In genomic region chr2:197674546-197674945, GRCh38 we compare ENCODE assay signal across 10 cellular contexts. TPM values are rescaled to one million over a fixed set of nuclear protein-coding genes. Genes with fewer than 3 reads are reported as not detected.
A peak's percentile ranks its signal among the peaks of the same experiment; 100 is the strongest.
DNase-seq lines count a peak whose midpoint lies in the region; ATAC-seq and TF ChIP-seq lines count a peak whose summit lies in the region.
"Had no signal": no experiment of that assay in that cellular context is flagged by ENCODE, and none has a peak within 500 bp of the region (broad histone marks: within the 10 kb centered on the region; RNA-seq: fewer than 3 reads in every experiment).

No MANE protein-coding gene starts in this region.

- intact Hi-C loops in lower lobe of right lung (cut with DNase I): no loop called here

- H3K27me3 ChIP-seq in lower lobe of right lung (ENCODE audit: low read depth): no peaks in the 10 kb centered on the region
- H3K27me3 ChIP-seq: body of pancreas had no signal

- H3K4me3 ChIP-seq in lower lobe of right lung: peak overlapping the region; percentile 43
- H3K4me3 ChIP-seq: body of pancreas had no signal

- peak overlapping the region; percentile 91 for H3K4me3 Mint-ChIP-seq in endothelial cell (ENCODE audit: unreplicated experiment)

- DNase-seq in LHCN-M2 (ENCODE audit: low read depth): peak; percentile 33
- no peak for DNase-seq in endothelial cell (ENCODE audit: low spot score)
- no peak for DNase-seq in lower lobe of right lung
- DNase-seq in superior temporal gyrus (ENCODE audit: extremely low spot score): peak; percentile 89
- no peak for DNase-seq in ecto neural progenitor cell (ENCODE audit: low spot score)
- DNase-seq in activated T-cell treated with anti-CD3 and anti-CD28 coated beads, Interleukin-2, amount 50 U/mL, for 1 hour: no peak
- no peak for DNase-seq in activated CD8-positive, alpha-beta memory T cell treated with anti-CD3 and anti-CD28 coated beads for 24 hours
- DNase-seq: body of pancreas, Kasumi-1 had no signal

- peaks cover 18% of the 10 kb centered on the region for H3K36me3 Mint-ChIP-seq in endothelial cell (ENCODE audit: low read depth, unreplicated experiment)

- H3K27me3 Mint-ChIP-seq in endothelial cell (ENCODE audit: unreplicated experiment): peaks cover 3% of the 10 kb centered on the region

- no peaks in the 10 kb centered on the region for H3K36me3 ChIP-seq in lower lobe of right lung

- H3K27ac ChIP-seq in lower lobe of right lung: peak overlapping the region; percentile 49

- ATAC-seq in lower lobe of right lung (no peak), HG02759 (IDR thresholded peaks at IDR 0.05; ENCODE audit: unreplicated experiment) (no peak)
- ATAC-seq: body of pancreas had no signal

- H3K27ac Mint-ChIP-seq in endothelial cell (ENCODE audit: unreplicated experiment): peak overlapping the region; percentile 55

- H3K9me3 ChIP-seq in lower lobe of right lung: no peaks in the 10 kb centered on the region
- H3K9me3 ChIP-seq: body of pancreas had no signal

- peaks cover 35% of the 10 kb centered on the region for H3K4me1 Mint-ChIP-seq in endothelial cell (ENCODE audit: unreplicated experiment)

- no peak for TF ChIP-seq CTCF in endothelial cell (IDR thresholded peaks at IDR 0.05; ENCODE audit: unreplicated experiment)
- TF ChIP-seq CTCF in lower lobe of right lung (IDR thresholded peaks at IDR 0.05): no peak

- H3K9me3 Mint-ChIP-seq in endothelial cell (ENCODE audit: unreplicated experiment): peaks cover 5% of the 10 kb centered on the region

- peaks cover 6% of the 10 kb centered on the region for H3K4me1 ChIP-seq in lower lobe of right lung
- H3K4me1 ChIP-seq: body of pancreas had no signal

RNA-seq across cellular contexts. Expression of gene RFTN2, which starts 0.8 kb away (rescaled TPM):
- total RNA-seq in LHCN-M2 (2014; rRNA removed): 0.40 and 0.83 TPM in 2 replicates
- polyA plus RNA-seq in LHCN-M2 (2012): 0.35 TPM
- total RNA-seq in endothelial cell (ENCODE audit: unreplicated experiment): 27.2 TPM
- 4.3 TPM for total RNA-seq in lower lobe of right lung

RNA-seq across cellular contexts. Expression of gene MARS2, which starts 30.6 kb away (rescaled TPM):
- total RNA-seq in LHCN-M2 (2014; rRNA removed) (4.4 and 5.9 TPM in 2 replicates), endothelial cell (ENCODE audit: unreplicated experiment) (13.5 TPM), lower lobe of right lung (5.0 TPM)
- polyA plus RNA-seq in LHCN-M2 (2012): 1.8 TPM

Comparison
In these comparisons a context has a peak if more than half of its experiments do, and no peak if none do; other contexts are left out.
1. DNase-seq: peak in LHCN-M2 (single experiment) and superior temporal gyrus (single experiment); none in endothelial cell (single experiment), lower lobe of right lung (single experiment), ecto neural progenitor cell (single experiment), activated T-cell treated with anti-CD3 and anti-CD28 coated beads, Interleukin-2, amount 50 U/mL, for 1 hour (single experiment) and activated CD8-positive, alpha-beta memory T cell treated with anti-CD3 and anti-CD28 coated beads for 24 hours (single experiment).